In the genomic region with DNA sequence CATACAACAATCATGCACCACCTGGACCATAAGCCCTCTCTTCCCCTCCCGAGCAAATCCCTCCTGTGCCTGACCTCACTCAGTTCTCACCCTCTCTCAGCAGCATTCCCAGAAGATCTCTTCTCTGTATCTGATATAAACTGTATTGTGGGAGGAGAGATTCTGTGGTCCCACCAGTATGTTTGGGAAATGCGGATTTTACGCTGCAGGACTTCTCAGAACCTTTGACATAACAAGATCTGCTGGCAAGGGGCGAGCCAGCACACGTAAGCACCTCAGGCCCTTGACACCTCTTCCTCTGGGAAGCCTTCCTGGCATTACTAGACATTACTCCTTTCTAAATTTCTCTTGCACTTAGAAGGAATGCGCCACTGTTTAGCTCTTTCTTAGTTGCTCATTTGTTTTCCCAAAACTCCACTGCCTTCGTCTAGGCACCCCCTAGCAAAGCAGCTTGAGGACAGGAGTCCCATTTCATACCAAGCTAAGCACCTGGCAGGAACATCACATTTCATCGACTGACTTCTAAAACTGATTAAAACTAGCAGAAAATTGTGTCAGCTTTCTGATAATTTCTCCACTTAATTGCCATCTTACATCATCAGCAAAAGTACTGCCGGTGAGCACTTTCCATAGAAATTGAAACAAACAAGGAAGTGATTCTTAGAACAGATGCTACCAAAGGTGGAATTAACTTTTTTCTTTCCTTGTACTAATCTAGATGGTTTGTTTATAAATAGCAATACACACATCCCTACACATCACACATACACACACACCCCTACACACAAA, we compare ENCODE assay signal across 17 cellular contexts.
DNase-seq lines count a peak whose midpoint lies in the region; ATAC-seq and TF ChIP-seq lines count a peak whose summit lies in the region.
"Had no signal": no experiment of that assay in that cellular context is flagged by ENCODE, and none has a peak within 500 bp of the region (broad histone marks: within the 10 kb centered on the region; RNA-seq: fewer than 3 reads in every experiment).

No MANE protein-coding gene starts in this region.

- H3K9ac ChIP-seq in neuronal stem cell (ENCODE audit: low read depth, low read length, poor library complexity), result peak overlapping the region; percentile 7
- H3K9ac ChIP-seq: GM23248, KMS-11 had no signal

- H2BK120ac ChIP-seq in neuronal stem cell (ENCODE audit: low read depth, low read length), result no peak overlapping the region

- WGBS in neuronal stem cell (ENCODE audit: extremely low coverage in 2 of 2, insufficient read length in 2 of 2, insufficient replicate concordance in 1 of 2), 2 donors, result no CpG with 5 or more reads among the region's 9 CpGs

- no peak overlapping the region for H3K27ac ChIP-seq in CD4-positive, alpha-beta memory T cell (ENCODE audit: low read depth, low read length)
- H3K27ac ChIP-seq in WERI-Rb-1 (no peak overlapping the region), neuronal stem cell (replicated peaks; ENCODE audit: low read length) (no peak overlapping the region)
- H3K27ac ChIP-seq: C4-2B, GM23248, HL-60, KMS-11, SJCRH30 had no signal

- no peak overlapping the region for H3K14ac ChIP-seq in neuronal stem cell (ENCODE audit: low read length)

- H3K9me3 ChIP-seq in CD4-positive, alpha-beta memory T cell (ENCODE audit: control insufficient read depth in 1 of 2, low read length in 2 of 2), result no peaks in the 10 kb centered on the region
- H3K9me3 ChIP-seq in WERI-Rb-1 (ENCODE audit: severe bottlenecking) (no peaks in the 10 kb centered on the region), neuronal stem cell (replicated peaks in 1 of 2; ENCODE audit: control insufficient read depth in 2 of 2, insufficient read depth in 1 of 2, low read depth in 1 of 2, low read length in 2 of 2) (peaks cover 0 to 2% of the 10 kb centered on the region in 2 donors)
- H3K9me3 ChIP-seq: SJCRH30 had no signal

- no peaks in the 10 kb centered on the region for H3K36me3 ChIP-seq in CD4-positive, alpha-beta memory T cell (ENCODE audit: insufficient read depth, low read length)
- H3K36me3 ChIP-seq in WERI-Rb-1 (no peaks in the 10 kb centered on the region), neuronal stem cell (replicated peaks in 1 of 2; ENCODE audit: control insufficient read depth in 2 of 2, insufficient read depth in 2 of 2, low read length in 2 of 2) (peaks cover 0 to 3% of the 10 kb centered on the region in 2 donors)
- H3K36me3 ChIP-seq: SJCRH30 had no signal

- H3K18ac ChIP-seq in neuronal stem cell (ENCODE audit: low read length), result no peak overlapping the region

- CTCF ChIA-PET in CD4-positive, alpha-beta memory T cell (lab: Charles Lee; ENCODE audit: partially characterized antibody), result no interaction called here

- H3K27me3 Mint-ChIP-seq in CD4-positive, alpha-beta memory T cell, result peaks cover 6 to 7% of the 10 kb centered on the region in 2 donors

- peak overlapping the region in 1 of 8 donors; percentile 41 for H3K4me3 Mint-ChIP-seq in CD4-positive, alpha-beta memory T cell

- H3K4me3 ChIP-seq in CD4-positive, alpha-beta memory T cell (ENCODE audit: low read length in 2 of 2), result no peak overlapping the region
- no peak overlapping the region for H3K4me3 ChIP-seq in WERI-Rb-1 (ENCODE audit: low read depth, low read length)
- H3K4me3 ChIP-seq in neuronal stem cell (ENCODE audit: low read length in 2 of 2), result no peak overlapping the region
- H3K4me3 ChIP-seq: GM23248, SJCRH30 had no signal

- no peak overlapping the region for H2AK5ac ChIP-seq in neuronal stem cell (ENCODE audit: low read depth, low read length)

- H3K4me1 Mint-ChIP-seq in CD4-positive, alpha-beta memory T cell, result peaks cover 21 to 26% (median 24%) of the 10 kb centered on the region in 4 donors

- no peak overlapping the region for H4K91ac ChIP-seq in neuronal stem cell (ENCODE audit: low read depth, low read length, poor library complexity)

- peak overlapping the region in 4 of 7 donors; percentile 1 to 68 (median 11) for H3K27ac Mint-ChIP-seq in CD4-positive, alpha-beta memory T cell

- H3K79me1 ChIP-seq in neuronal stem cell (ENCODE audit: low read depth, low read length), result no peaks in the 10 kb centered on the region

- no peaks in the 10 kb centered on the region for H3K27me3 ChIP-seq in CD4-positive, alpha-beta memory T cell (ENCODE audit: insufficient read depth, low read length)
- H3K27me3 ChIP-seq in WERI-Rb-1 (ENCODE audit: insufficient read depth, low read depth, severe bottlenecking) (no peaks in the 10 kb centered on the region), neuronal stem cell (ENCODE audit: control insufficient read depth in 3 of 3, insufficient read depth in 3 of 3, low read depth in 1 of 3, low read length in 3 of 3) (peaks cover 0 to 3% (median 0%) of the 10 kb centered on the region in 3 experiments)
- H3K27me3 ChIP-seq: SJCRH30 had no signal

- no peak overlapping the region for H3K4me2 ChIP-seq in neuronal stem cell (ENCODE audit: insufficient read depth, low read length, poor library complexity, severe bottlenecking)
- H3K4me2 ChIP-seq: KMS-11 had no signal

- intact Hi-C loops in CD4-positive, alpha-beta memory T cell (cut with micrococcal nuclease), result no loop called here

- peak; percentile 10 for DNase-seq in activated CD8-positive, alpha-beta memory T cell treated with anti-CD3 and anti-CD28 coated beads, Interleukin-2, amount 50 U/mL, for 48 hours
- DNase-seq in activated CD8-positive, alpha-beta memory T cell treated with anti-CD3 and anti-CD28 coated beads for 24 hours, result no peak
- DNase-seq in CD4-positive, alpha-beta memory T cell, result no peak
- peak; percentile 34 for DNase-seq in WERI-Rb-1
- DNase-seq in neuronal stem cell (ENCODE audit: low spot score), result no peak
- no peak for DNase-seq in T-helper 2 cell
- DNase-seq in dermis blood vessel endothelial cell, result no peak
- DNase-seq: DMS79, NCI-H1105 treated with DMSO at 0.1 percent for 48 hours, NCI-H187, NCI-H774 had no signal

- no peak overlapping the region for H2BK5ac ChIP-seq in neuronal stem cell (ENCODE audit: low read length)

- no peak overlapping the region for H2AFZ ChIP-seq in neuronal stem cell (ENCODE audit: low read length)
- H2AFZ ChIP-seq: GM23248 had no signal

- no peaks in the 10 kb centered on the region for H3K9me3 Mint-ChIP-seq in CD4-positive, alpha-beta memory T cell

- no peak for TF ChIP-seq CTCF in WERI-Rb-1 (IDR thresholded peaks at IDR 0.05; ENCODE audit: low read depth, low read length)

- H3K36me3 Mint-ChIP-seq in CD4-positive, alpha-beta memory T cell, result no peaks in the 10 kb centered on the region

- no peak overlapping the region for H2BK15ac ChIP-seq in neuronal stem cell (ENCODE audit: low read length)

- POLR2A ChIA-PET in CD4-positive, alpha-beta memory T cell (lab: Charles Lee; ENCODE audit: partially characterized antibody), result no interaction called here

- ATAC-seq in GM21737 (IDR thresholded peaks at IDR 0.05; ENCODE audit: unreplicated experiment), result no peak

- H3K4me1 ChIP-seq in CD4-positive, alpha-beta memory T cell (ENCODE audit: insufficient read depth, low read length), result peaks cover 32% of the 10 kb centered on the region
- peaks cover 0 to 2% of the 10 kb centered on the region in 2 donors for H3K4me1 ChIP-seq in neuronal stem cell (ENCODE audit: control insufficient read depth in 2 of 2, insufficient read depth in 1 of 2, low read depth in 1 of 2, low read length in 2 of 2)
- H3K4me1 ChIP-seq: SJCRH30 had no signal

- H4K8ac ChIP-seq in neuronal stem cell (ENCODE audit: low read depth, low read length), result no peak overlapping the region

- no peak overlapping the region for H3K4ac ChIP-seq in neuronal stem cell (ENCODE audit: low read length)

- no peak overlapping the region for H3K23ac ChIP-seq in neuronal stem cell (ENCODE audit: low read depth, low read length, poor library complexity)

- H2BK12ac ChIP-seq in neuronal stem cell (ENCODE audit: low read length), result no peak overlapping the region

Comparison
In these comparisons a context has a peak if more than half of its experiments do, and no peak if none do; other contexts are left out.
1. DNase-seq: peak in activated CD8-positive, alpha-beta memory T cell treated with anti-CD3 and anti-CD28 coated beads, Interleukin-2, amount 50 U/mL, for 48 hours (single experiment) and WERI-Rb-1 (single experiment); none in activated CD8-positive, alpha-beta memory T cell treated with anti-CD3 and anti-CD28 coated beads for 24 hours (single experiment), CD4-positive, alpha-beta memory T cell (0 of 5), neuronal stem cell (single experiment), T-helper 2 cell (0 of 5) and dermis blood vessel endothelial cell (single experiment).